Comparison of ENCODE assay signal across 15 cellular contexts in the genomic region with DNA sequence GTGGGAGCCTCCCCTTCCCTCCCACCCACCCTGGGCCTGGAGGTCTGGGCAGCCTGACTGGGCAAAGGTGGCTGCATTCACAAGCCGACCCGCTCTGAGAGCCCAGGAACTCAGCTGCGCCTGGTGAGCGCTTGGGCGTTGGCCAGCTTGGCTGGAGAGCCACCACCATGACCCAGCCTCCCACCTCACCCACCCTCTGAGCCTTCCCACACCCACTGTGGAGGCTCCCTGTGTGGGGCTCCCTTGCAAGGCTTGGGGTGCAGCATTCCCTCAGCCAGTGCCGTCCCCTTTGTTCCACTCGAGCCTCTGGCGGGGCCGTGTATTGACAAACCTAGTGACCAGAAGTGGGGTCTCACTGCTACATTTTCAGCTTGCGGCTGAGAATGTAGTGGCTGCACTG.
"Had no signal": no experiment of that assay in that cellular context is flagged by ENCODE, and none has a peak within 500 bp of the region (broad histone marks: within the 10 kb centered on the region; RNA-seq: fewer than 3 reads in every experiment).

No MANE protein-coding gene starts in this region.

- H3K27me3 ChIP-seq: cardiac muscle cell, foreskin keratinocyte, sigmoid colon, suprapubic skin had no signal

- DNase-seq: activated CD4-positive, alpha-beta T cell treated with anti-CD3 and anti-CD28 coated beads, Interleukin-2, amount 10 ng/mL, durations not matched to agents 7 days and 5 days; activated CD4-positive, CD25-positive, alpha-beta regulatory T cell; activated effector memory CD4-positive, alpha-beta T cell treated with Interleukin-2 at 50 U/mL for 16 hours; activated T-cell treated with anti-CD3 and anti-CD28 coated beads, Interleukin-2, amount 50 U/mL, for 1 hour; endodermal cell; psoas muscle; sigmoid colon; stimulated activated CD4-positive, alpha-beta T cell treated with anti-CD3 and anti-CD28 coated beads, Interleukin-2, amount 100 ng/mL, for 48 hours; stimulated activated naive CD4-positive, alpha-beta T cell treated with Interleukin-2 at 50 U/mL for 16 hours had no signal

- H3K4me1 ChIP-seq: foreskin keratinocyte, psoas muscle, sigmoid colon had no signal

- ATAC-seq: activated naive CD4-positive, alpha-beta T cell treated with anti-CD3 and anti-CD28 coated beads, Interleukin-2, amount 50 U/mL, for 72 hours; left lobe of liver; SK-N-SH treated with all-trans-retinoic acid at 6 μM for 48 hours had no signal

- H3K4me3 ChIP-seq: cardiac muscle cell, psoas muscle, sigmoid colon, suprapubic skin had no signal

- H3K9me3 ChIP-seq: psoas muscle, sigmoid colon, suprapubic skin had no signal

- H3K27ac ChIP-seq: cardiac muscle cell, foreskin keratinocyte, sigmoid colon, suprapubic skin had no signal
